30 cellular contexts compared by ENCODE assay signal in genomic region chr5:52993367-52993766, GRCh38. TPM values are rescaled to one million over a fixed set of nuclear protein-coding genes. Genes with fewer than 3 reads are reported as not detected.
DNase-seq lines count a peak whose midpoint lies in the region; ATAC-seq, FAIRE-seq and TF ChIP-seq lines count a peak whose summit lies in the region.
"Had no signal": no experiment of that assay in that cellular context is flagged by ENCODE, and none has a peak within 500 bp of the region (broad histone marks: within the 10 kb centered on the region; RNA-seq: fewer than 3 reads in every experiment).

No MANE protein-coding gene starts in this region.

- H2BK20ac ChIP-seq in IMR-90 (ENCODE audit: low read depth, low read length): no peak overlapping the region

- H4K5ac ChIP-seq in IMR-90 (ENCODE audit: low read depth, low read length): no peak overlapping the region

- H3K56ac ChIP-seq in IMR-90 (ENCODE audit: extremely low read depth, insufficient read depth, low read length): no peak overlapping the region

- in situ Hi-C loops in IMR-90 (cut with MboI; ENCODE audit: low sequenced_read_pairs): no loop called here

- no peaks in the 10 kb centered on the region for H3K9me3 ChIP-seq in IMR-90 (ENCODE audit: control insufficient read depth, insufficient read depth, low read length)
- no peaks in the 10 kb centered on the region for H3K9me3 ChIP-seq in keratinocyte (ENCODE audit: control insufficient read depth, low read depth, low read length)
- no peaks in the 10 kb centered on the region for H3K9me3 ChIP-seq in CD4-positive, alpha-beta T cell (ENCODE audit: control insufficient read depth, low read length)
- H3K9me3 ChIP-seq: BLaER1 had no signal

- H3K79me2 ChIP-seq in keratinocyte (ENCODE audit: control insufficient read depth, insufficient read depth, low read length): peaks cover 92% of the 10 kb centered on the region

- H3K27ac ChIP-seq in IMR-90 (ENCODE audit: insufficient read depth, low read length): no peak overlapping the region
- H3K27ac ChIP-seq in caudate nucleus (ENCODE audit: low read depth, low read length): peak overlapping the region; percentile 27
- peak overlapping the region; percentile 27 for H3K27ac ChIP-seq in keratinocyte (ENCODE audit: control insufficient read depth, insufficient read depth, low read length)
- no peak overlapping the region for H3K27ac ChIP-seq in CD4-positive, alpha-beta T cell (ENCODE audit: low read depth, low read length)
- H3K27ac ChIP-seq: BLaER1, HL-60 had no signal

- FAIRE-seq in keratinocyte (lab: Jason Lieb, UNC): no peak
- FAIRE-seq: A204.1, GM18507, K562 had no signal

- H3K4me2 ChIP-seq in IMR-90 (ENCODE audit: low read depth, low read length): no peak overlapping the region
- peak overlapping the region; percentile 88 for H3K4me2 ChIP-seq in keratinocyte (ENCODE audit: control insufficient read depth, extremely low read depth, insufficient read depth, low read depth, low read length)
- H3K4me2 ChIP-seq: BLaER1, GM23338 had no signal

- H3K79me1 ChIP-seq in IMR-90 (ENCODE audit: low read depth in 1 of 2, low read length in 2 of 2): peaks cover 0 to 64% of the 10 kb centered on the region in 2 experiments; a peak in 2 of 4 replicates

- H2AFZ ChIP-seq in IMR-90 (replicated peaks; ENCODE audit: low read length, poor library complexity) (no peak overlapping the region), keratinocyte (ENCODE audit: control insufficient read depth, low read length) (no peak overlapping the region)
- H2AFZ ChIP-seq: GM23338 had no signal

- peak overlapping the region; percentile 89 for H3K27ac Mint-ChIP-seq in Calu3 (ENCODE audit: unreplicated experiment)
- H3K27ac Mint-ChIP-seq in CD4-positive, alpha-beta T cell: no peak overlapping the region
- H3K27ac Mint-ChIP-seq: GM23338, H9 had no signal

- H3K9me1 ChIP-seq in IMR-90 (ENCODE audit: insufficient read depth, low read length): peaks cover 8% of the 10 kb centered on the region; the same call in 1 of the 2 replicates
- peaks cover 3% of the 10 kb centered on the region for H3K9me1 ChIP-seq in keratinocyte (ENCODE audit: control insufficient read depth, extremely low read depth, insufficient read depth, low read length)

- H3K4ac ChIP-seq in IMR-90 (ENCODE audit: low read depth, low read length): no peak overlapping the region

- POLR2A ChIA-PET in IMR-90 (lab: Charles Lee; ENCODE audit: unreplicated experiment): no interaction called here
- POLR2A ChIA-PET in CD4-positive, alpha-beta T cell (lab: Charles Lee): no interaction called here

- no peaks in the 10 kb centered on the region for H3K9me3 Mint-ChIP-seq in Calu3 (ENCODE audit: low read depth, unreplicated experiment)
- no peaks in the 10 kb centered on the region for H3K9me3 Mint-ChIP-seq in CD4-positive, alpha-beta T cell
- H3K9me3 Mint-ChIP-seq: CD4-positive, CD25-positive, alpha-beta regulatory T cell; GM23338; H9 had no signal

- H2AK5ac ChIP-seq in IMR-90 (ENCODE audit: low read depth, low read length): no peak overlapping the region

- H3K27me3 Mint-ChIP-seq in Calu3 (ENCODE audit: unreplicated experiment): no peaks in the 10 kb centered on the region
- H3K27me3 Mint-ChIP-seq in CD4-positive, alpha-beta T cell: peaks cover 39% of the 10 kb centered on the region

- H3K9ac ChIP-seq in IMR-90 (ENCODE audit: low read depth, low read length): no peak overlapping the region
- H3K9ac ChIP-seq in keratinocyte (ENCODE audit: control insufficient read depth, extremely low read depth, insufficient read depth, low read length): no peak overlapping the region
- H3K9ac ChIP-seq: BLaER1 had no signal

- no peak for TF ChIP-seq POLR2A in IMR-90 (IDR thresholded peaks at IDR 0.05; ENCODE audit: low read depth, low read length)

- peaks cover 56% of the 10 kb centered on the region for H3K36me3 Mint-ChIP-seq in Calu3 (ENCODE audit: insufficient read depth, unreplicated experiment)
- no peaks in the 10 kb centered on the region for H3K36me3 Mint-ChIP-seq in CD4-positive, alpha-beta T cell (ENCODE audit: low read depth)

- H2BK5ac ChIP-seq in IMR-90 (ENCODE audit: low read depth, low read length, poor library complexity, severe bottlenecking): no peak overlapping the region

- H3K4me3 ChIP-seq in IMR-90 (ENCODE audit: insufficient read depth, low read depth, low read length): no peak overlapping the region
- peak overlapping the region; percentile 8 to 99 (median 75) for H3K4me3 ChIP-seq in keratinocyte (ENCODE audit: control insufficient read depth in 2 of 3, extremely low read depth in 1 of 3, insufficient read depth in 2 of 3, low read depth in 1 of 3, low read length in 3 of 3)
- H3K4me3 ChIP-seq: BLaER1, GM23338, K562 had no signal

- no peak overlapping the region for H3K18ac ChIP-seq in IMR-90 (ENCODE audit: low read depth, low read length)

- peaks cover 19% of the 10 kb centered on the region for H3K4me1 ChIP-seq in IMR-90 (ENCODE audit: control insufficient read depth, insufficient read depth, low read length)
- peaks cover 66% of the 10 kb centered on the region for H3K4me1 ChIP-seq in keratinocyte (ENCODE audit: control insufficient read depth, extremely low read depth, insufficient read depth, low read length)

- H2AK9ac ChIP-seq in IMR-90 (replicated peaks; ENCODE audit: low read depth, low read length, poor library complexity): no peak overlapping the region

- H4K20me1 ChIP-seq in IMR-90 (ENCODE audit: insufficient read depth, low read length) (peaks cover 10% of the 10 kb centered on the region; the same call in 1 of the 2 replicates), keratinocyte (ENCODE audit: control insufficient read depth, extremely low read depth, insufficient read depth, low read length) (peaks cover 7% of the 10 kb centered on the region)
- H4K20me1 ChIP-seq: BLaER1 had no signal

- WGBS in IMR-90 (ENCODE audit: extremely low coverage in 2 of 2, insufficient read length in 1 of 2), 2 experiments: no CpG with 5 or more reads among the region's 2 CpGs

- H2BK15ac ChIP-seq in IMR-90 (ENCODE audit: low read depth, low read length): no peak overlapping the region

- H3K4me1 Mint-ChIP-seq in Calu3 (ENCODE audit: low read depth, unreplicated experiment): peaks cover 21% of the 10 kb centered on the region
- H3K4me1 Mint-ChIP-seq in CD4-positive, alpha-beta T cell (ENCODE audit: low read depth): peaks cover 9% of the 10 kb centered on the region

- ATAC-seq in IMR-90 (ENCODE audit: low read depth) (no peak), GM19035 (IDR thresholded peaks at IDR 0.05; ENCODE audit: unreplicated experiment) (no peak)
- ATAC-seq in CD4-positive, alpha-beta T cell (ENCODE audit: poor library complexity): no peak
- ATAC-seq: GM23338, K562 had no signal

- CTCF ChIA-PET in Calu3 (lab: Charles Lee) (no interaction called here), IMR-90 (lab: Yijun Ruan, JAX) (interaction anchor here (0.6 to 0.8 kb wide), 3 partner anchors 44 to 81 kb away, joined by 3 read pairs; no protein-coding TSS in a partner anchor)
- CTCF ChIA-PET in CD4-positive, alpha-beta T cell (lab: Charles Lee): no interaction called here

- H2BK120ac ChIP-seq in IMR-90 (ENCODE audit: low read depth, low read length): no peak overlapping the region

- no peak overlapping the region for H4K8ac ChIP-seq in IMR-90 (ENCODE audit: low read depth in 2 of 2, low read length in 2 of 2)

- intact Hi-C loops in Calu3 (cut with micrococcal nuclease; ENCODE audit: unreplicated experiment) (no loop called here), IMR-90 (cut with micrococcal nuclease) (loop anchor here (5.0 kb wide), 1 partner anchor 34 kb away; no protein-coding TSS in a partner anchor)
- intact Hi-C loops in CD4-positive, alpha-beta T cell (cut with DNase I, micrococcal nuclease): no loop called here

- H3K27me3 ChIP-seq in IMR-90 (ENCODE audit: control insufficient read depth, insufficient read depth, low read length) (no peaks in the 10 kb centered on the region), keratinocyte (ENCODE audit: control insufficient read depth, extremely low read depth, insufficient read depth, low read length) (no peaks in the 10 kb centered on the region)
- H3K27me3 ChIP-seq in CD4-positive, alpha-beta T cell (ENCODE audit: control insufficient read depth, insufficient read depth, low read length): peaks cover 5% of the 10 kb centered on the region

- BruUV-seq in Calu3 (replicated peaks; lab: Mats Ljungman, UMichigan) (no TSS peak), IMR-90 (replicated peaks; lab: Mats Ljungman, UMichigan) (no TSS peak)

- TF ChIP-seq CTCF in Calu3 (IDR thresholded peaks at IDR 0.05; ENCODE audit: unreplicated experiment) (no peak), IMR-90 (conservative IDR thresholded peaks at IDR 0.05; ENCODE audit: low read depth, low read length) (no peak), keratinocyte (optimal IDR thresholded peaks at IDR 0.05 in 1 of 3, IDR thresholded peaks at IDR 0.05 in 1 of 3, conservative IDR thresholded peaks at IDR 0.05 in 1 of 3; ENCODE audit: extremely low read depth in 1 of 3, insufficient read depth in 2 of 3, low read length in 3 of 3) (no peak)
- TF ChIP-seq CTCF in CD4-positive, alpha-beta T cell (IDR thresholded peaks at IDR 0.05): no peak

- no peak overlapping the region for H3K14ac ChIP-seq in IMR-90 (replicated peaks; ENCODE audit: low read depth, low read length)

- no peak for DNase-seq in Calu3
- DNase-seq in IMR-90: no peak
- DNase-seq in caudate nucleus (lab: John Stamatoyannopoulos, UW): no peak
- no peak for DNase-seq in keratinocyte (ENCODE audit: low read depth, low spot score)
- DNase-seq in NCI-H510A (lab: John Stamatoyannopoulos, UW): no peak
- no peak for DNase-seq in CD4-positive, alpha-beta T cell
- DNase-seq in globus pallidus (ENCODE audit: low spot score): no peak
- DNase-seq: CD4-positive, CD25-positive, alpha-beta regulatory T cell; DMS53; H9; Kasumi-1; MV-4-11; NCI-H1105; NCI-H1436 treated with DMSO at 0.1 percent for 48 hours; NCI-H187 treated with DMSO at 0.1 percent for 48 hours; NCI-H2171 treated with DMSO at 0.1 percent for 48 hours; NCI-H345; NCI-H524 treated with DMSO at 0.1 percent for 48 hours; NCI-H774; Right ventricle myocardium superior; RPMI8226; SW 1271 had no signal

- H3K36me3 ChIP-seq in IMR-90 (ENCODE audit: control insufficient read depth, insufficient read depth, low read length) (peaks cover 5% of the 10 kb centered on the region; the same call in 1 of the 2 replicates), keratinocyte (ENCODE audit: control insufficient read depth in 2 of 2, extremely low read depth in 1 of 2, insufficient read depth in 2 of 2, low read length in 2 of 2) (peaks cover 8 to 51% of the 10 kb centered on the region in 2 experiments)
- H3K36me3 ChIP-seq: BLaER1 had no signal

- dilution Hi-C loops in IMR-90 (cut with HindIII; ENCODE audit: low sequenced_read_pairs, unreplicated experiment): no loop called here
- dilution Hi-C loops in keratinocyte (cut with MboI; ENCODE audit: extremely low pct_ligation_motif_present, low sequenced_read_pairs): no loop called here

- H3K23ac ChIP-seq in IMR-90 (ENCODE audit: low read depth, low read length): peak overlapping the region; percentile 28; the same call in 1 of the 2 replicates

- no peak for TF ChIP-seq RAD21 in IMR-90 (IDR thresholded peaks at IDR 0.05; ENCODE audit: low read length)

- H4K91ac ChIP-seq in IMR-90 (ENCODE audit: insufficient read depth, low read depth, low read length): no peak overlapping the region

- H3K4me3 Mint-ChIP-seq in Calu3 (ENCODE audit: low read depth, unreplicated experiment): peak overlapping the region; percentile 77
- no peak overlapping the region for H3K4me3 Mint-ChIP-seq in CD4-positive, alpha-beta T cell
- H3K4me3 Mint-ChIP-seq: GM23338, H9 had no signal

RNA-seq across cellular contexts. Expression of gene ITGA2, which starts 4.2 kb away (rescaled TPM):
- 91.9 and 101 TPM in 2 replicates for total RNA-seq in Calu3 (2022)
- 83.6 and 93.4 TPM in 2 replicates for total RNA-seq in IMR-90 (2012; rRNA removed)
- 20.4 and 23.3 TPM in 2 replicates for polyA plus RNA-seq in IMR-90 (2012; rRNA removed)
- polyA plus RNA-seq in IMR-90 (2012; cell fraction: cytosol; rRNA removed): 3.8 and 6.3 TPM in 2 replicates
- polyA plus RNA-seq in IMR-90 (2012; cell fraction: nucleus; rRNA removed; ENCODE audit: low replicate concordance): 2.9 and 17.7 TPM in 2 replicates
- polyA plus RNA-seq in keratinocyte: 75.4 to 112 TPM (median 107 TPM) in 3 replicates
- polyA plus RNA-seq in keratinocyte (2011; ENCODE audit: low read depth): 8.1 TPM
- 14.3 and 31.7 TPM in 2 replicates for polyA plus RNA-seq in keratinocyte (2011; cell fraction: cytosol; rRNA removed)
- polyA plus RNA-seq in keratinocyte (2011; cell fraction: nucleus; rRNA removed): 139 and 168 TPM in 2 replicates
- polyA plus RNA-seq in keratinocyte (2012; ENCODE audit: low replicate concordance): 21.1 and 96.1 TPM in 2 replicates
- polyA minus RNA-seq in keratinocyte: 143 to 270 TPM (median 175 TPM) in 3 replicates
- 71.6 TPM for polyA minus RNA-seq in keratinocyte (2011; cell fraction: cytosol; rRNA and poly(A)+ RNA removed)
- 267 and 529 TPM in 2 replicates for polyA minus RNA-seq in keratinocyte (2011; cell fraction: nucleus; rRNA and poly(A)+ RNA removed)
- under 1 TPM; 0.03 to 0.11 TPM for total RNA-seq in CD4-positive, alpha-beta T cell
- total RNA-seq: G401 had no signal

Comparison
In these comparisons a context has a peak if more than half of its experiments do, and no peak if none do; other contexts are left out.
1. H3K27ac ChIP-seq: peak in caudate nucleus (single experiment) and keratinocyte (single experiment); none in IMR-90 (single experiment) and CD4-positive, alpha-beta T cell (single experiment).
2. RNA of gene ITGA2, which starts 4.2 kb away (total RNA-seq): 83.6 to 93.4 TPM in IMR-90 and 91.9 to 101 TPM in Calu3; 0.03 to 0.11 TPM in CD4-positive, alpha-beta T cell; every median in the first group is over 10 times any median in the second.